In the genomic region with DNA sequence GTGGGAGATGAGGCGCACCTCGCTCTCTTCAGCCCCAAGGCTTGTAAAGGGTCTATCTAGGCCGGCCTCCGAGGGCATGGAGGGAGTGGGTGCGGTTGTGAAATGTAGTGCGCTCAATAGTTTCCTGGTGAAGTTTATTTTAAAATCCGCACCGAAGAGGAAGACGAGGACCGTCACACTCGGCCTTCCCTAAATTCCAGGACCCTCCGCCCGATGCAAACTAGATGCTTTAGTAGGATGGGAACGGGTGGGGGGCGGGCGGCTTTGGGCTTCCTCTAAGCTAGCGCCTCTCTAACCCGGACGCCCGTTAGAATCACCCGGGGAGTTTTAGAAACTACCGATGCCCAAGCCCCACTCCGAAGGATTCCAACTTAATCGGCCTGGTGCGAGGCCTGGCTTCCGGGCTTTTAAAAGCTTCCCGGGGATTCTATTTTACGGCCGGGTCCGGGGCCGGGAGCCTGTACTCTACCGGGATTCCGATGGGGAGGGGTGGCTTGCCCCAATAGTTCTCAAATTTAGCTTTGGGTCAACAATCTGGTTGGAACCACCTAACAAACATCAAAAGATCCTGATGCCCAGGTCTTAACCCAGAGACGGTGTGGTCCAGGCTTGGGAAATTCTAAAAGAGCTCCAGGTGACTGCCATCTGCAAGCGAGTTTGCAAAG, we compare ENCODE assay signal across 8 cellular contexts. TPM values are rescaled to one million over a fixed set of nuclear protein-coding genes. Genes with fewer than 3 reads are reported as not detected.
DNase-seq lines count a peak whose midpoint lies in the region; ATAC-seq and TF ChIP-seq lines count a peak whose summit lies in the region.

No MANE protein-coding gene starts in this region.

- ATAC-seq in left cardiac atrium (peak in 1 of 2 donors; percentile 1), Right ventricle myocardium inferior (no peak), GM18858 (IDR thresholded peaks at IDR 0.05; ENCODE audit: unreplicated experiment) (no peak)

- H3K9me3 ChIP-seq in NT2/D1 (ENCODE audit: insufficient read depth, low read length): no peaks in the 10 kb centered on the region

- peak overlapping the region; percentile 12 for H3K9ac ChIP-seq in NT2/D1 (ENCODE audit: insufficient read length, low read depth)

- intact Hi-C loops in left cardiac atrium (cut with DNase I): loop anchor here (2.0 to 10.0 kb wide), 3 partner anchors 120 to 510 kb away; no protein-coding TSS in a partner anchor
- intact Hi-C loops in Right ventricle myocardium inferior (cut with DNase I): loop anchor here (1.0 to 5.0 kb wide), 2 partner anchors 137 to 513 kb away; a partner anchor contains a TSS

- peak overlapping the region; percentile 71 for H3K4me3 ChIP-seq in NT2/D1 (ENCODE audit: insufficient read length, low read depth)

- no peaks in the 10 kb centered on the region for H3K27me3 ChIP-seq in NT2/D1 (ENCODE audit: insufficient read depth, insufficient read length)

- H3K4me1 ChIP-seq in NT2/D1 (ENCODE audit: insufficient read depth, insufficient read length): no peaks in the 10 kb centered on the region

- no peak for TF ChIP-seq POLR2A in erythroblast (IDR thresholded peaks at IDR 0.05; ENCODE audit: low read length)

- H3K36me3 ChIP-seq in NT2/D1 (ENCODE audit: insufficient read depth, insufficient read length, low read length): no peaks in the 10 kb centered on the region

- DNase-seq in left cardiac atrium (peak; percentile 25), Right ventricle myocardium inferior (ENCODE audit: missing footprints) (no peak), NT2/D1 (ENCODE audit: low read depth, low spot score) (peak; percentile 22), erythroblast (lab: John Stamatoyannopoulos, UW) (peak; percentile 10 to 39), retina (peak; percentile 27), SW480 (ENCODE audit: low spot score) (no peak), putamen (ENCODE audit: low spot score) (no peak)

RNA-seq across cellular contexts. Expression of a gene that starts 0.5 kb away (rescaled TPM):
- total RNA-seq in left cardiac atrium (1 to 10 TPM; 1.2 to 3.3 TPM), Right ventricle myocardium inferior (1.8 TPM)

Comparison
In these comparisons a context has a peak if more than half of its experiments do, and no peak if none do; other contexts are left out.
1. DNase-seq: peak in left cardiac atrium (single experiment), NT2/D1 (single experiment), erythroblast (2 of 2) and retina (single experiment); none in Right ventricle myocardium inferior (single experiment), SW480 (single experiment) and putamen (single experiment).